ENCODE assay signal across 8 cellular contexts in the genomic region with DNA sequence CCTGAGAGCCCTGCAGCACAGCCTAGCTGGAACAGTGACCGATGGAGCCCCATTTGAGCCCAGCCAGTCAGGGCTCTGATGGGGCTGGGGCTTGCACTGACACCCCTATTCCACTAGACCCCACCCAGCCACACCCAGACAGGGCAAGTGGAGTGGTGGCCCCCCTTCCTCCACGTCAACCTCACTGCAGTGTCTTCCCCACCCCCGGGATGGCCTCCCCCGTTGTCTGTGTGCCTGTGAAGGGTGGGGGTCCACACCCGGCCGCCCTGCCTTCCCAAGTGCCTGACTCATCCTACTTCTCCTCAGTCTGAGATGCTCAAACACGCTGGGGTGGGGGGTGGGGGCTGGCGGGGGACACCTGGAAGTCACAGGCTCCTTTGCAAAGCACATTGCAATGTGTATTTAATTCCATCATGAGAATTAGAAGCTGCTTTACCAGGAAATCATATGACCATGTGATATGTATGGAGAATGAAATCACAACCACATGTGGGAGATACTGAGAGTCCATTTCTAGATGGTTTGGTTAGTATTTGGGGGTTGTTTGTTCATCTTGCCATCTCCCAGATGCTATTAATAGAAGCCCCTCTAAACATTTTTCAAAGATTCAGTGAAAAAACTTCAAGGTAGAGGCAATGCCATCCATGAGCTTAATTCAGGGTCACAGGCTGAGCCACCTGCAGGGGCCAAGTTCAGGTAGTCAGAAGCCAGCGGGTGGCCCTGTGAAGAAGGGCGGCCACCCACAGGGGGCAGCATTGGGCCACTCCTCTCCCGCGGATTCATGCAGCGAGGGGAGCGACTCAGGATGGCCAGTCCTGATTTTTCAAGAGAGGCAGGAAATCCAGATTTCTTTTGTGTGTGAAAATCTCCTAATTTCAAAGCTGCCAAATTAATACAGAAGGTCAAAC. TPM values are rescaled to one million over a fixed set of nuclear protein-coding genes. Genes with fewer than 3 reads are reported as not detected.
A peak's percentile ranks its signal among the peaks of the same experiment; 100 is the strongest.
DNase-seq lines count a peak whose midpoint lies in the region; ATAC-seq, FAIRE-seq and TF ChIP-seq lines count a peak whose summit lies in the region.

No MANE protein-coding gene starts in this region.

- H3K36me3 ChIP-seq in HUES64 (ENCODE audit: insufficient read depth, low read length) (no peaks in the 10 kb centered on the region; the same call in 1 of the 2 replicates), GM12878 (ENCODE audit: control insufficient read depth in 2 of 2, insufficient read depth in 2 of 2, low read length in 1 of 2) (no peaks in the 10 kb centered on the region), iPS-20b (ENCODE audit: insufficient read depth, low read depth, low read length) (no peaks in the 10 kb centered on the region)

- BruUV-seq in GM12878 (replicated peaks; lab: Mats Ljungman, UMichigan), result no TSS peak

- peaks cover 4 to 5% (median 4%) of the 10 kb centered on the region in 3 donors for H3K4me1 Mint-ChIP-seq in T-cell

- intact Hi-C loops in GM12878 (cut with micrococcal nuclease; ENCODE audit: unreplicated experiment), result loop anchor here (10.0 kb wide), 1 partner anchor 159 kb away; no protein-coding TSS in a partner anchor

- H3K9me3 ChIP-seq in HUES64 (ENCODE audit: insufficient read depth, low read depth, low read length) (no peaks in the 10 kb centered on the region), GM12878 (replicated peaks; ENCODE audit: control insufficient read depth, insufficient read depth, low read length) (no peaks in the 10 kb centered on the region), iPS-20b (ENCODE audit: insufficient read depth, low read depth, low read length) (no peaks in the 10 kb centered on the region)

- peak; percentile 63 to 75 (median 74) for TF ChIP-seq CTCF in GM12878 (IDR thresholded peaks at IDR 0.05 in 2 of 3, conservative IDR thresholded peaks at IDR 0.05 in 1 of 3; ENCODE audit: control insufficient read depth in 2 of 3, extremely low read depth in 1 of 3, insufficient read depth in 1 of 3, low read depth in 3 of 3, low read length in 3 of 3)

- FAIRE-seq in GM12878 (lab: Jason Lieb, UNC), result no peak

- H4K20me1 ChIP-seq in GM12878 (ENCODE audit: control insufficient read depth, insufficient read depth), result no peaks in the 10 kb centered on the region

- WGBS in HUES64, result 28% methylated on average over 10 of the region's 14 CpGs
- WGBS in GM12878 (ENCODE audit: insufficient coverage, insufficient replicate concordance, low lambda C conversion rate, missing lambda C conversion rate), result 13% methylated on average over 12 of the region's 14 CpGs

- H3K27me3 ChIP-seq in HUES64 (ENCODE audit: insufficient read depth, low read length) (no peaks in the 10 kb centered on the region), GM12878 (replicated peaks in 1 of 2; ENCODE audit: control insufficient read depth in 2 of 2, insufficient read depth in 2 of 2, low read length in 1 of 2) (no peaks in the 10 kb centered on the region; a peak in 2 of 4 replicates), iPS-20b (ENCODE audit: insufficient read depth, low read length) (no peaks in the 10 kb centered on the region)

- POLR2A ChIA-PET in T-cell (lab: Charles Lee), result no interaction called here
- POLR2A ChIA-PET in GM12878 (lab: Charles Lee), result no interaction called here

- H3K9ac ChIP-seq in HUES64 (ENCODE audit: low read depth, low read length), result no peak overlapping the region
- H3K9ac ChIP-seq in GM12878 (ENCODE audit: control insufficient read depth, insufficient read depth, low read length), result no peak overlapping the region
- H3K9ac ChIP-seq in iPS-20b (ENCODE audit: low read depth, low read length), result peak overlapping the region; percentile 66; the same call in 1 of the 2 replicates

- H3K9me3 Mint-ChIP-seq in T-cell, result no peaks in the 10 kb centered on the region

- H3K4me3 ChIP-seq in HUES64 (ENCODE audit: low read length) (peak overlapping the region; percentile 50), GM12878 (no peak overlapping the region), iPS-20b (ENCODE audit: low read length) (peak overlapping the region; percentile 72)

- no peak overlapping the region for H3K4me2 ChIP-seq in GM12878 (ENCODE audit: control insufficient read depth, insufficient read depth)

- H3K27ac Mint-ChIP-seq in T-cell, result no peak overlapping the region

- in situ Hi-C loops in GM12878 (cut with MboI), result no loop called here

- ATAC-seq in T-cell (replicated peaks in 1 of 4), result peak; percentile 67 to 78 (median 71)
- ATAC-seq in GM12878, result peak; percentile 87
- ATAC-seq in GM21723 (IDR thresholded peaks at IDR 0.05; ENCODE audit: unreplicated experiment), result no peak

- peaks cover 0 to 11% of the 10 kb centered on the region in 2 donors for H3K27me3 Mint-ChIP-seq in T-cell

- no peak for TF ChIP-seq POLR2A in GM12878 (IDR thresholded peaks at IDR 0.05; ENCODE audit: low read depth, low read length)

- SMC1A ChIA-PET in GM12878 (lab: Charles Lee; ENCODE audit: uncharacterized antibody, unreplicated experiment), result interaction anchor here (0.6 kb wide), 1 partner anchor 203 kb away, joined by 3 read pairs; no protein-coding TSS in a partner anchor

- CTCF ChIA-PET in T-cell (lab: Charles Lee), result interaction anchor here (0.6 to 1.9 kb wide), 8 partner anchors 10 to 54 kb away, joined by 3 to 8 read pairs (median 4); partner anchors contain the start of gene GMPPA (in 1 of the 2)
- CTCF ChIA-PET in GM12878 (lab: Yijun Ruan, JAX), result interaction anchor here (0.8 to 4.0 kb wide), 5 partner anchors 12 to 239 kb away, joined by 3 to 25 read pairs (median 4); no protein-coding TSS in a partner anchor

- no peaks in the 10 kb centered on the region for H3K79me2 ChIP-seq in GM12878 (ENCODE audit: control insufficient read depth, insufficient read depth, low read length)

- TF ChIP-seq EP300 in GM12878 (IDR thresholded peaks at IDR 0.05; ENCODE audit: borderline replicate concordance in 1 of 2, control insufficient read depth in 1 of 2, low read depth in 2 of 2, low read length in 2 of 2), result no peak

- H3K36me3 Mint-ChIP-seq in T-cell, result peaks cover 9% of the 10 kb centered on the region

- no peak overlapping the region for H3K27ac ChIP-seq in HUES64 (ENCODE audit: low read depth, low read length)
- no peak overlapping the region for H3K27ac ChIP-seq in GM12878 (ENCODE audit: control insufficient read depth, insufficient read depth)
- H3K27ac ChIP-seq in iPS-20b (ENCODE audit: low read length), result no peak overlapping the region

- H3K4me3 Mint-ChIP-seq in T-cell, result no peak overlapping the region

- H3K4me1 ChIP-seq in HUES64 (ENCODE audit: insufficient read depth, low read length), result no peaks in the 10 kb centered on the region
- H3K4me1 ChIP-seq in GM12878 (ENCODE audit: control insufficient read depth, insufficient read depth, low read length), result no peaks in the 10 kb centered on the region
- H3K4me1 ChIP-seq in iPS-20b (ENCODE audit: insufficient read depth, low read length), result peaks cover 4% of the 10 kb centered on the region; the same call in 1 of the 2 replicates

- H2AFZ ChIP-seq in GM12878 (ENCODE audit: control insufficient read depth, low read depth, low read length), result no peak overlapping the region

- peak; percentile 54 for TF ChIP-seq RAD21 in GM12878 (IDR thresholded peaks at IDR 0.05; ENCODE audit: insufficient read depth, low read depth, low read length)

- RAD21 ChIA-PET in GM12878 (lab: Charles Lee; ENCODE audit: unreplicated experiment), result interaction anchor here (2.0 kb wide), 1 partner anchor 54 kb away, joined by 7 read pairs; no protein-coding TSS in a partner anchor

- DNase-seq in NCI-H2029 (lab: John Stamatoyannopoulos, UW) (peak; percentile 25), NCI-H2029 treated with DMSO at 0.1 percent for 48 hours (lab: John Stamatoyannopoulos, UW) (no peak), T-cell (peak in 30 of 34 experiments; percentile 8 to 58 (median 39)), GM12878 (ENCODE audit: low read depth, low spot score) (no peak)
- peak; percentile 63 for DNase-seq in stimulated activated CD4-positive, alpha-beta T cell treated with anti-CD3 and anti-CD28 coated beads, Interleukin-12 subunit alpha, Interleukin-12 subunit beta, amount 100 ng/mL, for 4 hours

RNA-seq across cellular contexts. Expression of gene GMPPA, which starts 22.7 kb away (rescaled TPM):
- polyA plus RNA-seq in HUES64 (2013, experiment 1 of 2), result 25.1 TPM
- 25.2 TPM for polyA plus RNA-seq in HUES64 (2013, experiment 2 of 2)
- total RNA-seq in T-cell, result 10 to 100 TPM; 20.6 to 47.7 (median 41.3) TPM
- total RNA-seq in GM12878 (2013; cell fraction: nucleolus; rRNA removed), result 20.1 and 20.9 TPM in 2 replicates
- 44.6 and 45.9 TPM in 2 replicates for total RNA-seq in GM12878 (2014; rRNA removed)
- 23.4 and 24.4 TPM in 2 replicates for total RNA-seq in GM12878 (2014; rRNA removed; fragmentation: Illumina TruSeq; extraction: Trizol)
- 37.6 and 45.3 TPM in 2 replicates for total RNA-seq in GM12878 (2021)
- polyA plus RNA-seq in GM12878 (2011; ENCODE audit: low read depth), result 51.7 TPM
- polyA plus RNA-seq in GM12878 (2011; rRNA removed), result 31.1 and 53.6 TPM in 2 replicates
- polyA plus RNA-seq in GM12878 (2011; cell fraction: cytosol; rRNA removed), result 80.7 and 80.9 TPM in 2 replicates
- polyA plus RNA-seq in GM12878 (2011; cell fraction: nucleus; rRNA removed), result 106 and 110 TPM in 2 replicates
- polyA plus RNA-seq in GM12878 (2012), result 47.7 and 54.4 TPM in 2 replicates
- polyA plus RNA-seq in GM12878 (2014; fragmentation: Illumina TruSeq; extraction: Trizol), result 35.6 and 38.9 TPM in 2 replicates
- polyA plus RNA-seq in GM12878 (2014; fragmentation: Nextera tagmentation; extraction: Ambion mirVana), result 10 to 100 TPM in 1 of 2 experiments, 1 to 10 TPM in 1; 1.9 to 10.2 TPM
- polyA plus RNA-seq in GM12878 (2014; rRNA removed), result 49.9 and 54.5 TPM in 2 replicates
- 10 to 100 TPM; 66.8 to 83.2 TPM for polyA plus RNA-seq in GM12878 (2016; fragmentation: Nextera tagmentation; extraction: Ambion mirVana)
- 53.2 and 62.3 TPM in 2 replicates for polyA minus RNA-seq in GM12878 (2011; rRNA and poly(A)+ RNA removed)
- 16.4 and 26.6 TPM in 2 replicates for polyA minus RNA-seq in GM12878 (2011; cell fraction: cytosol; rRNA and poly(A)+ RNA removed)
- polyA minus RNA-seq in GM12878 (2011; cell fraction: nucleus; rRNA and poly(A)+ RNA removed), result 18.9 and 24.5 TPM in 2 replicates

RNA-seq across cellular contexts. Expression of gene ASIC4, which starts 38.3 kb away (rescaled TPM):
- 0.10 TPM for polyA plus RNA-seq in HUES64 (2013, experiment 1 of 2)
- polyA plus RNA-seq in HUES64 (2013, experiment 2 of 2), result 0.51 TPM
- total RNA-seq in T-cell (under 1 TPM in 3 of 5 donors, not detected in 2; 0.09 to 0.35 (median 0.20) TPM), GM12878 (2014; rRNA removed) (not detected in 2 replicates), GM12878 (2014; rRNA removed; fragmentation: Illumina TruSeq; extraction: Trizol) (not detected in 2 replicates), GM12878 (2021) (not detected in 2 replicates)
- 0.22 and 0.25 TPM in 2 replicates for total RNA-seq in GM12878 (2013; cell fraction: nucleolus; rRNA removed)
- not detected for polyA plus RNA-seq in GM12878 (2011; ENCODE audit: low read depth)
- polyA plus RNA-seq in GM12878 (2011; rRNA removed) (not detected in 2 replicates), GM12878 (2014; fragmentation: Illumina TruSeq; extraction: Trizol) (0.01 TPM in 1 of 2 replicates, not detected in the other), GM12878 (2014; fragmentation: Nextera tagmentation; extraction: Ambion mirVana) (not detected), GM12878 (2014; rRNA removed) (not detected in 2 replicates), GM12878 (2016; fragmentation: Nextera tagmentation; extraction: Ambion mirVana) (not detected)
- not detected in 2 replicates for polyA plus RNA-seq in GM12878 (2011; cell fraction: cytosol; rRNA removed)
- polyA plus RNA-seq in GM12878 (2011; cell fraction: nucleus; rRNA removed), result 0.09 and 0.10 TPM in 2 replicates
- polyA plus RNA-seq in GM12878 (2012), result 0.06 and 0.08 TPM in 2 replicates
- not detected in 2 replicates for polyA minus RNA-seq in GM12878 (2011; rRNA and poly(A)+ RNA removed)
- polyA minus RNA-seq in GM12878 (2011; cell fraction: cytosol; rRNA and poly(A)+ RNA removed), result not detected in 2 replicates
- 0.10 TPM in 1 of 2 replicates, not detected in the other for polyA minus RNA-seq in GM12878 (2011; cell fraction: nucleus; rRNA and poly(A)+ RNA removed)

RNA-seq across cellular contexts. Expression of gene SPEG, which starts 41.3 kb away (rescaled TPM):
- 15.6 TPM for polyA plus RNA-seq in HUES64 (2013, experiment 1 of 2)
- polyA plus RNA-seq in HUES64 (2013, experiment 2 of 2), result 21.6 TPM
- 10 to 100 TPM; 13.8 to 23.9 (median 18.9) TPM for total RNA-seq in T-cell
- total RNA-seq in GM12878 (2013; cell fraction: nucleolus; rRNA removed), result not detected in 2 replicates
- total RNA-seq in GM12878 (2014; rRNA removed), result not detected in 2 replicates
- not detected in 2 replicates for total RNA-seq in GM12878 (2014; rRNA removed; fragmentation: Illumina TruSeq; extraction: Trizol)
- total RNA-seq in GM12878 (2021), result 0.28 TPM in 1 of 2 replicates, not detected in the other
- not detected for polyA plus RNA-seq in GM12878 (2011; ENCODE audit: low read depth)
- not detected in 2 replicates for polyA plus RNA-seq in GM12878 (2011; rRNA removed)
- polyA plus RNA-seq in GM12878 (2011; cell fraction: cytosol; rRNA removed), result 0.01 and 0.02 TPM in 2 replicates
- polyA plus RNA-seq in GM12878 (2011; cell fraction: nucleus; rRNA removed), result 0.21 TPM in 1 of 2 replicates, not detected in the other
- polyA plus RNA-seq in GM12878 (2012), result 0.17 TPM in 1 of 2 replicates, not detected in the other
- polyA plus RNA-seq in GM12878 (2014; fragmentation: Illumina TruSeq; extraction: Trizol), result not detected in 2 replicates
- not detected for polyA plus RNA-seq in GM12878 (2014; fragmentation: Nextera tagmentation; extraction: Ambion mirVana)
- polyA plus RNA-seq in GM12878 (2014; rRNA removed), result 0.01 and 0.03 TPM in 2 replicates
- polyA plus RNA-seq in GM12878 (2016; fragmentation: Nextera tagmentation; extraction: Ambion mirVana), result not detected
- not detected in 2 replicates for polyA minus RNA-seq in GM12878 (2011; rRNA and poly(A)+ RNA removed)
- polyA minus RNA-seq in GM12878 (2011; cell fraction: cytosol; rRNA and poly(A)+ RNA removed), result not detected in 2 replicates
- not detected in 2 replicates for polyA minus RNA-seq in GM12878 (2011; cell fraction: nucleus; rRNA and poly(A)+ RNA removed)

RNA-seq across cellular contexts. Expression of gene DES, which starts 57.8 kb away (rescaled TPM):
- 2.4 TPM for polyA plus RNA-seq in HUES64 (2013, experiment 1 of 2)
- 4.6 TPM for polyA plus RNA-seq in HUES64 (2013, experiment 2 of 2)
- 1 to 10 TPM in 2 of 5 donors, under 1 TPM in 1, not detected in 2; 0.98 to 1.3 (median 1.3) TPM for total RNA-seq in T-cell
- total RNA-seq in GM12878 (2013; cell fraction: nucleolus; rRNA removed), result not detected in 2 replicates
- not detected in 2 replicates for total RNA-seq in GM12878 (2014; rRNA removed)
- total RNA-seq in GM12878 (2014; rRNA removed; fragmentation: Illumina TruSeq; extraction: Trizol), result not detected in 2 replicates
- total RNA-seq in GM12878 (2021), result 0.66 and 0.80 TPM in 2 replicates
- polyA plus RNA-seq in GM12878 (2011; ENCODE audit: low read depth), result not detected
- not detected in 2 replicates for polyA plus RNA-seq in GM12878 (2011; rRNA removed)
- polyA plus RNA-seq in GM12878 (2011; cell fraction: cytosol; rRNA removed), result not detected in 2 replicates
- polyA plus RNA-seq in GM12878 (2011; cell fraction: nucleus; rRNA removed), result not detected in 2 replicates
- polyA plus RNA-seq in GM12878 (2012), result not detected in 2 replicates
- not detected in 2 replicates for polyA plus RNA-seq in GM12878 (2014; fragmentation: Illumina TruSeq; extraction: Trizol)
- polyA plus RNA-seq in GM12878 (2014; fragmentation: Nextera tagmentation; extraction: Ambion mirVana), result not detected
- polyA plus RNA-seq in GM12878 (2014; rRNA removed), result not detected in 2 replicates
- not detected for polyA plus RNA-seq in GM12878 (2016; fragmentation: Nextera tagmentation; extraction: Ambion mirVana)
- not detected in 2 replicates for polyA minus RNA-seq in GM12878 (2011; rRNA and poly(A)+ RNA removed)
- polyA minus RNA-seq in GM12878 (2011; cell fraction: cytosol; rRNA and poly(A)+ RNA removed), result not detected in 2 replicates
- polyA minus RNA-seq in GM12878 (2011; cell fraction: nucleus; rRNA and poly(A)+ RNA removed), result not detected in 2 replicates

Comparison
In these comparisons a context has a peak if more than half of its experiments do, and no peak if none do; other contexts are left out.
1. DNase-seq: peak in NCI-H2029 (single experiment), T-cell (30 of 34) and stimulated activated CD4-positive, alpha-beta T cell treated with anti-CD3 and anti-CD28 coated beads, Interleukin-12 subunit alpha, Interleukin-12 subunit beta, amount 100 ng/mL, for 4 hours (single experiment); none in NCI-H2029 treated with DMSO at 0.1 percent for 48 hours (single experiment) and GM12878 (single experiment).
2. RNA of gene SPEG, which starts 41.3 kb away (total RNA-seq): 13.8 to 23.9 TPM in T-cell; 0.28 TPM in GM12878; every median in the first group is over 10 times any median in the second.